ENCODE assay signal across 18 cellular contexts in genomic region chr4:154822775-154823174, GRCh38. TPM values are rescaled to one million over a fixed set of nuclear protein-coding genes. Genes with fewer than 3 reads are reported as not detected.
A peak's percentile ranks its signal among the peaks of the same experiment; 100 is the strongest.
DNase-seq lines count a peak whose midpoint lies in the region; ATAC-seq and TF ChIP-seq lines count a peak whose summit lies in the region.
"Had no signal": no experiment of that assay in that cellular context is flagged by ENCODE, and none has a peak within 500 bp of the region (broad histone marks: within the 10 kb centered on the region; RNA-seq: fewer than 3 reads in every experiment).

No MANE protein-coding gene starts in this region.

- H3K36me3 Mint-ChIP-seq in Calu3 (ENCODE audit: insufficient read depth, unreplicated experiment): no peaks in the 10 kb centered on the region
- H3K36me3 Mint-ChIP-seq: CD4-positive, CD25-positive, alpha-beta regulatory T cell had no signal

- no peaks in the 10 kb centered on the region for H3K36me3 ChIP-seq in PC-3 (ENCODE audit: low read depth, low read length)
- H3K36me3 ChIP-seq in osteoblast (ENCODE audit: insufficient read depth, low read length): no peaks in the 10 kb centered on the region
- H3K36me3 ChIP-seq in body of pancreas (replicated peaks in 1 of 2; ENCODE audit: insufficient read depth in 1 of 2, low read depth in 2 of 2): no peaks in the 10 kb centered on the region
- H3K36me3 ChIP-seq: thoracic aorta had no signal

- no peak overlapping the region for H3K27ac Mint-ChIP-seq in Calu3 (ENCODE audit: unreplicated experiment)
- H3K27ac Mint-ChIP-seq: activated B cell treated with CpG ODN at 0.5 μM for 24 hours; activated naive CD4-positive, alpha-beta T cell treated with anti-CD3 and anti-CD28 coated beads for 36 hours; CD4-positive, CD25-positive, alpha-beta regulatory T cell had no signal

- peaks cover 4% of the 10 kb centered on the region for H3K9me3 Mint-ChIP-seq in Calu3 (ENCODE audit: low read depth, unreplicated experiment)
- H3K9me3 Mint-ChIP-seq: activated B cell treated with CpG ODN at 0.5 μM for 24 hours; activated naive CD4-positive, alpha-beta T cell treated with anti-CD3 and anti-CD28 coated beads for 36 hours had no signal

- H3K9ac ChIP-seq in PC-3 (ENCODE audit: low read length): no peak overlapping the region

- H3K27me3 ChIP-seq in PC-3 (ENCODE audit: low read length) (no peaks in the 10 kb centered on the region), osteoblast (ENCODE audit: insufficient read depth, low read length) (no peaks in the 10 kb centered on the region), body of pancreas (no peaks in the 10 kb centered on the region)

- intact Hi-C loops in PC-3 (cut with micrococcal nuclease) (no loop called here), body of pancreas (cut with DNase I) (no loop called here), Calu3 (cut with micrococcal nuclease; ENCODE audit: unreplicated experiment) (no loop called here)

- no peak for ATAC-seq in PC-3
- ATAC-seq in HG03378 (IDR thresholded peaks at IDR 0.05; ENCODE audit: unreplicated experiment): no peak
- no peak for ATAC-seq in GM21423 (IDR thresholded peaks at IDR 0.05; ENCODE audit: unreplicated experiment)
- ATAC-seq in body of pancreas: no peak
- ATAC-seq: sciatic nerve had no signal

- H3K4me3 ChIP-seq in PC-3 (ENCODE audit: low read length) (no peak overlapping the region), choroid plexus epithelial cell (ENCODE audit: low read depth, low read length) (no peak overlapping the region), osteoblast (ENCODE audit: insufficient read depth, low read length) (no peak overlapping the region), body of pancreas (no peak overlapping the region)
- H3K4me3 ChIP-seq: thoracic aorta had no signal

- CTCF ChIA-PET in PC-3 (lab: Charles Lee): no interaction called here
- CTCF ChIA-PET in Calu3 (lab: Charles Lee): no interaction called here

- H3F3A ChIP-seq in PC-3 (ENCODE audit: low read length, unreplicated experiment): no peaks in the 10 kb centered on the region

- H3K79me2 ChIP-seq in PC-3 (ENCODE audit: low read length): no peaks in the 10 kb centered on the region
- H3K79me2 ChIP-seq in osteoblast (ENCODE audit: insufficient read depth, low read length): no peaks in the 10 kb centered on the region

- TF ChIP-seq POLR2A in body of pancreas (IDR thresholded peaks at IDR 0.05): no peak

- no peak overlapping the region for H2AFZ ChIP-seq in PC-3 (ENCODE audit: low read length)
- no peak overlapping the region for H2AFZ ChIP-seq in osteoblast (ENCODE audit: low read length)

- no peak overlapping the region for H3K4me3 Mint-ChIP-seq in Calu3 (ENCODE audit: low read depth, unreplicated experiment)
- H3K4me3 Mint-ChIP-seq: activated B cell treated with CpG ODN at 0.5 μM for 24 hours; activated naive CD4-positive, alpha-beta T cell treated with anti-CD3 and anti-CD28 coated beads for 36 hours; CD4-positive, CD25-positive, alpha-beta regulatory T cell had no signal

- POLR2A ChIA-PET in PC-3 (lab: Charles Lee; ENCODE audit: unreplicated experiment): no interaction called here

- H4K20me1 ChIP-seq in PC-3 (ENCODE audit: low read length): no peaks in the 10 kb centered on the region
- H4K20me1 ChIP-seq in osteoblast (ENCODE audit: insufficient read depth, low read length): no peaks in the 10 kb centered on the region

- H3K4me2 ChIP-seq in PC-3 (ENCODE audit: low read length): no peak overlapping the region
- H3K4me2 ChIP-seq in osteoblast (ENCODE audit: insufficient read depth, low read length): no peak overlapping the region

- no peak overlapping the region for H3K27ac ChIP-seq in PC-3 (ENCODE audit: low read length)
- peak overlapping the region; percentile 25 for H3K27ac ChIP-seq in osteoblast (ENCODE audit: low read depth, low read length)
- H3K27ac ChIP-seq in body of pancreas: no peak overlapping the region
- H3K27ac ChIP-seq: thoracic aorta had no signal

- TF ChIP-seq CTCF in PC-3 (conservative IDR thresholded peaks at IDR 0.05; ENCODE audit: low read depth, low read length) (no peak), choroid plexus epithelial cell (conservative IDR thresholded peaks at IDR 0.05; ENCODE audit: low read depth, low read length) (no peak), osteoblast (IDR thresholded peaks at IDR 0.05; ENCODE audit: extremely low read depth, low read depth, low read length) (no peak), body of pancreas (IDR thresholded peaks at IDR 0.05) (no peak), Calu3 (IDR thresholded peaks at IDR 0.05; ENCODE audit: unreplicated experiment) (no peak)

- H3K4me1 ChIP-seq in PC-3 (ENCODE audit: insufficient read depth, low read length): no peaks in the 10 kb centered on the region
- no peaks in the 10 kb centered on the region for H3K4me1 ChIP-seq in osteoblast (ENCODE audit: insufficient read depth, low read length)
- no peaks in the 10 kb centered on the region for H3K4me1 ChIP-seq in body of pancreas

- peak; percentile 72 for DNase-seq in EH (ENCODE audit: low read depth)
- DNase-seq in PC-3: peak; percentile 36
- DNase-seq in choroid plexus epithelial cell (ENCODE audit: low read depth): peak; percentile 42
- DNase-seq in osteoblast (ENCODE audit: insufficient read length, low spot score, missing footprints): no peak
- DNase-seq in body of pancreas: no peak
- no peak for DNase-seq in Calu3
- DNase-seq: activated B cell treated with CpG ODN at 0.5 μM for 24 hours; activated naive CD4-positive, alpha-beta T cell treated with anti-CD3 and anti-CD28 coated beads for 36 hours; CD4-positive, CD25-positive, alpha-beta regulatory T cell; KG1; midbrain; NCI-H1105; stimulated activated CD4-positive, alpha-beta T cell treated with anti-CD3 and anti-CD28 coated beads, Interleukin-4, amount 100 ng/mL, for 24 hours had no signal

- no peaks in the 10 kb centered on the region for H3K27me3 Mint-ChIP-seq in Calu3 (ENCODE audit: unreplicated experiment)
- H3K27me3 Mint-ChIP-seq: CD4-positive, CD25-positive, alpha-beta regulatory T cell had no signal

- no peaks in the 10 kb centered on the region; the same call in 1 of the 2 replicates for H3K9me2 ChIP-seq in PC-3 (replicated peaks; ENCODE audit: low read length)

- H3K9me3 ChIP-seq in PC-3 (ENCODE audit: low read length) (no peaks in the 10 kb centered on the region), osteoblast (ENCODE audit: low read depth, low read length) (no peaks in the 10 kb centered on the region), body of pancreas (no peaks in the 10 kb centered on the region)
- H3K9me3 ChIP-seq: thoracic aorta had no signal

- no peaks in the 10 kb centered on the region for H3K4me1 Mint-ChIP-seq in Calu3 (ENCODE audit: low read depth, unreplicated experiment)
- H3K4me1 Mint-ChIP-seq: activated B cell treated with CpG ODN at 0.5 μM for 24 hours; CD4-positive, CD25-positive, alpha-beta regulatory T cell had no signal

- BruUV-seq in PC-3 (replicated peaks; lab: Mats Ljungman, UMichigan) (no TSS peak), Calu3 (replicated peaks; lab: Mats Ljungman, UMichigan) (no TSS peak)

RNA-seq across cellular contexts. Expression of gene RBM46, which starts 41.7 kb away (rescaled TPM):
- total RNA-seq in PC-3 (2014; rRNA removed): not detected in 2 replicates
- not detected in 2 replicates for total RNA-seq in osteoblast
- total RNA-seq in body of pancreas: not detected
- not detected in 2 replicates for total RNA-seq in Calu3 (2022)
- total RNA-seq: activated B cell treated with CpG ODN at 0.5 μM for 24 hours; activated naive CD4-positive, alpha-beta T cell treated with anti-CD3 and anti-CD28 coated beads for 36 hours; CD4-positive, CD25-positive, alpha-beta regulatory T cell; T-helper 1 cell treated with Interleukin-12 subunit alpha and Interleukin-12 subunit beta and Interleukin-4 antibody, amounts not matched to agents 30 ng/mL and 1 ng/mL, for 36 hours; thoracic aorta had no signal

Comparison
In these comparisons a context has a peak if more than half of its experiments do, and no peak if none do; other contexts are left out.
1. DNase-seq: peak in EH (single experiment), PC-3 (single experiment) and choroid plexus epithelial cell (single experiment); none in osteoblast (single experiment), body of pancreas (0 of 4) and Calu3 (single experiment).